8 cellular contexts compared by ENCODE assay signal in genomic region chr17:57406131-57406980, GRCh38.
DNase-seq lines count a peak whose midpoint lies in the region; ATAC-seq and TF ChIP-seq lines count a peak whose summit lies in the region.

No MANE protein-coding gene starts in this region.

- peaks cover 8% of the 10 kb centered on the region for H3K79me1 ChIP-seq in trophoblast cell (ENCODE audit: low read length)

- H2AK5ac ChIP-seq in trophoblast cell (ENCODE audit: low read length): peak overlapping the region; percentile 44

- H3K9ac ChIP-seq in trophoblast cell (ENCODE audit: low read length): no peak overlapping the region

- H2AFZ ChIP-seq in PC-9: no peak overlapping the region
- H2AFZ ChIP-seq in trophoblast cell (ENCODE audit: insufficient read depth, low read length, poor library complexity): peak overlapping the region; percentile 5

- peak overlapping the region; percentile 90 for H4K8ac ChIP-seq in trophoblast cell (ENCODE audit: low read depth, low read length)

- H3K9me2 ChIP-seq in PC-9 (ENCODE audit: insufficient read depth): no peaks in the 10 kb centered on the region

- H3K4me3 ChIP-seq in PC-9 (no peak overlapping the region), fibroblast of villous mesenchyme (ENCODE audit: low read depth, low read length) (no peak overlapping the region), trophoblast cell (ENCODE audit: low read depth, low read length) (no peak overlapping the region)

- no peaks in the 10 kb centered on the region for H3K36me3 ChIP-seq in PC-9 (ENCODE audit: low read depth)
- peaks cover 12 to 17% of the 10 kb centered on the region in 2 experiments for H3K36me3 ChIP-seq in trophoblast cell (ENCODE audit: control insufficient read depth in 1 of 2, insufficient read depth in 2 of 2, low read length in 2 of 2)

- no peak for TF ChIP-seq CTCF in PC-9 (conservative IDR thresholded peaks at IDR 0.05)
- TF ChIP-seq CTCF in fibroblast of villous mesenchyme (IDR thresholded peaks at IDR 0.05; ENCODE audit: insufficient read depth, low read depth, low read length): no peak

- CTCF ChIA-PET in PC-9 (lab: Charles Lee): interaction anchor here (0.6 kb wide), 1 partner anchor 169 kb away, joined by 4 read pairs; no protein-coding TSS in a partner anchor

- POLR2A ChIA-PET in PC-9 (lab: Charles Lee; ENCODE audit: unreplicated experiment): no interaction called here

- peak; percentile 88 for DNase-seq in EH (ENCODE audit: low read depth)
- DNase-seq in PC-9: no peak
- DNase-seq in fibroblast of villous mesenchyme (ENCODE audit: low read depth): peak; percentile 70
- peak; percentile 13 to 63 for DNase-seq in trophoblast cell
- no peak for DNase-seq in NOMO-1 treated with DMSO at 0.1 percent for 48 hours (lab: John Stamatoyannopoulos, UW; ENCODE audit: unreplicated experiment)
- DNase-seq in NCI-H146 (lab: John Stamatoyannopoulos, UW): no peak

- H4K20me1 ChIP-seq in PC-9 (ENCODE audit: insufficient read depth): no peaks in the 10 kb centered on the region

- peaks cover 30% of the 10 kb centered on the region for H3F3A ChIP-seq in PC-9 (ENCODE audit: insufficient read depth, low read depth)

- H3K18ac ChIP-seq in trophoblast cell (ENCODE audit: low read length): peak overlapping the region; percentile 80

- H4K91ac ChIP-seq in trophoblast cell (ENCODE audit: low read depth, low read length): peak overlapping the region; percentile 71

- peak overlapping the region; percentile 76 for H2BK5ac ChIP-seq in trophoblast cell (ENCODE audit: low read depth, low read length, poor library complexity)

- peak overlapping the region; percentile 74 for H2BK120ac ChIP-seq in trophoblast cell (ENCODE audit: insufficient read depth, low read length, poor library complexity)

- peak overlapping the region; percentile 49 for H3K4ac ChIP-seq in trophoblast cell (ENCODE audit: low read depth, low read length)

- H3K23ac ChIP-seq in trophoblast cell (ENCODE audit: low read length): no peak overlapping the region

- no TSS peak for BruUV-seq in PC-9 (replicated peaks; lab: Mats Ljungman, UMichigan)

- ATAC-seq in GM19452 (IDR thresholded peaks at IDR 0.05; ENCODE audit: unreplicated experiment) (no peak), HG03432 (IDR thresholded peaks at IDR 0.05; ENCODE audit: unreplicated experiment) (no peak)

- no CpG with 5 or more reads among the region's 25 CpGs for WGBS in trophoblast cell (ENCODE audit: extremely low coverage, insufficient coverage, insufficient read length)

- peak overlapping the region; percentile 70 for H4K12ac ChIP-seq in trophoblast cell (ENCODE audit: low read depth, low read length)

- H3K4me2 ChIP-seq in PC-9: peak overlapping the region; percentile 77
- H3K4me2 ChIP-seq in trophoblast cell (ENCODE audit: low read length): no peak overlapping the region

- H3K27ac ChIP-seq in PC-9 (peak overlapping the region; percentile 79), trophoblast cell (ENCODE audit: low read depth, low read length) (peak overlapping the region; percentile 29)

- H3K27me3 ChIP-seq in PC-9 (ENCODE audit: insufficient read depth, low read depth): 0 out of 2 replicates have a peak, but pooled peaks cover 13% of the 10 kb centered on the region
- H3K27me3 ChIP-seq in trophoblast cell (ENCODE audit: insufficient read depth, low read length): no peaks in the 10 kb centered on the region

- H3K9me3 ChIP-seq in PC-9 (ENCODE audit: insufficient read depth, low read depth) (no peaks in the 10 kb centered on the region), trophoblast cell (ENCODE audit: insufficient read depth, low read depth, low read length) (no peaks in the 10 kb centered on the region)

- H3K79me2 ChIP-seq in PC-9 (ENCODE audit: low read depth) (no peaks in the 10 kb centered on the region), trophoblast cell (ENCODE audit: control insufficient read depth, insufficient read depth, low read length, poor library complexity) (peaks cover 3% of the 10 kb centered on the region)

- peaks cover 33% of the 10 kb centered on the region for H3K4me1 ChIP-seq in PC-9 (replicated peaks; ENCODE audit: insufficient read depth)
- H3K4me1 ChIP-seq in trophoblast cell (ENCODE audit: control insufficient read depth in 1 of 2, insufficient read depth in 2 of 2, low read length in 2 of 2): peaks cover 11 to 29% of the 10 kb centered on the region in 2 experiments

- intact Hi-C loops in PC-9 (cut with micrococcal nuclease; ENCODE audit: unreplicated experiment): no loop called here

- H2BK12ac ChIP-seq in trophoblast cell (ENCODE audit: low read length): peak overlapping the region; percentile 64

- peak overlapping the region; percentile 82 for H3K14ac ChIP-seq in trophoblast cell (ENCODE audit: low read length)

Comparison
In these comparisons a context has a peak if more than half of its experiments do, and no peak if none do; other contexts are left out.
1. DNase-seq: peak in EH (single experiment), fibroblast of villous mesenchyme (single experiment) and trophoblast cell (2 of 2); none in PC-9 (0 of 2), NOMO-1 treated with DMSO at 0.1 percent for 48 hours (single experiment) and NCI-H146 (single experiment).